1 cellular context compared by ENCODE assay signal in the genomic region with DNA sequence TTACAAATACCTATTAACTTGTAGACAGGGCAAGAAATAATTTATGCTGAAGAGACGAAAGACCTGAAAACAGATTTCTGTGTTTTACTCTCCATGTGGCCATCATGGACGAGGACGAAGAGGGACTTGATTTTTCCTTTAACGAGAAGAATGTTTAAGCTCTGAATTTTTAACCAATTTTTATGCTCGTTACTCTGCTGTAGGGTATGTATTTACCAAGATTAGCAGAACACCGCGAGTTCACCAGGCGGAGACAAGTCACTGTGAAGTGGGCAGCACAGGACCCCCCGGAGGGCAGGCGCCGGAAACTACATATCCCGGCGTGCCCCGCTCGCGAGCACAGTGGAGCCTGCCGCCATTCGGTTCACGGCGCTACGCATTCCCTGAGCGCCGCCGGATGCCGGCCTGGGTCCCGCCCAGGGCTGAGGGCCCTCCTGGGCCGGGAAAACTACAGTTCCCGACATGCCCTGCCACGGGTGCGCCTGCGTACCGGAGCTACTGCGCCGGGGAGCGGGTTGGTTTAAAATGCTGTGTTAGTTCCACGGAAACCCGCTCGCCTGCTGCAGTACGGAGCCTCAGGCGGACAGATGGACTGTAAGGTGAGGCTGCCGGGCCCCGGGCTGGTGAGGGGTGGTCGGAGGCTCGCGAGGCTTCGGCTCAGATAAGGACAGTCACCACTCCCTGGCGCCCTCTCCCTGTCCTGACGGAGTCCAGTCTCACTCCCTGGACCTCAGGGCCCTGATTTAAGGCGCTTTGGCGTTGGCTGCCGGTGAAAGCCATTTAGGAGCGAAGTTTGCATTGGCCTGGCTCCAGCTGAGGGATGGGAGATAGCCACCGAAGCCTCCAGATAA.
TF ChIP-seq lines count a peak whose summit lies in the region.

A gene (plus strand): TSS at position 536 of the 851 bp plus-strand sequence. CDS start 52 bp downstream, at position 588.

TF ChIP-seq in GM12878, 131 proteins besides CTCF, POLR2A, EP300 and RAD21 (continued from another document and continues in another):
- TF ChIP-seq, protein P1, sequence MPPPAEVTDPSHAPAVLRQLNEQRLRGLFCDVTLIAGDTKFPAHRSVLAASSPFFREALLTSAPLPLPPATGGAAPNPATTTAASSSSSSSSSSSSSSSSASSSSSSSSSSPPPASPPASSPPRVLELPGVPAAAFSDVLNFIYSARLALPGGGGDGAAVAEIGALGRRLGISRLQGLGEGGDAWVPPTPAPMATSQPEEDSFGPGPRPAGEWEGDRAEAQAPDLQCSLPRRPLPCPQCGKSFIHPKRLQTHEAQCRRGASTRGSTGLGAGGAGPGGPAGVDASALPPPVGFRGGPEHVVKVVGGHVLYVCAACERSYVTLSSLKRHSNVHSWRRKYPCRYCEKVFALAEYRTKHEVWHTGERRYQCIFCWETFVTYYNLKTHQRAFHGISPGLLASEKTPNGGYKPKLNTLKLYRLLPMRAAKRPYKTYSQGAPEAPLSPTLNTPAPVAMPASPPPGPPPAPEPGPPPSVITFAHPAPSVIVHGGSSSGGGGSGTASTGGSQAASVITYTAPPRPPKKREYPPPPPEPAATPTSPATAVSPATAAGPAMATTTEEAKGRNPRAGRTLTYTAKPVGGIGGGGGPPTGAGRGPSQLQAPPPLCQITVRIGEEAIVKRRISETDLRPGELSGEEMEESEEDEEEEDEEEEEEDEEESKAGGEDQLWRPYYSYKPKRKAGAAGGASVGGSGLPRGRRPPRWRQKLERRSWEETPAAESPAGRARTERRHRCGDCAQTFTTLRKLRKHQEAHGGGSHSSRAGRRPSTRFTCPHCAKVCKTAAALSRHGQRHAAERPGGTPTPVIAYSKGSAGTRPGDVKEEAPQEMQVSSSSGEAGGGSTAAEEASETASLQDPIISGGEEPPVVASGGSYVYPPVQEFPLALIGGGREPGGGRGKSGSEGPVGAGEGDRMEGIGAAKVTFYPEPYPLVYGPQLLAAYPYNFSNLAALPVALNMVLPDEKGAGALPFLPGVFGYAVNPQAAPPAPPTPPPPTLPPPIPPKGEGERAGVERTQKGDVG (CRISPR knock-in tag; IDR thresholded peaks at IDR 0.05), result no peak
- TF ChIP-seq, protein P2, sequence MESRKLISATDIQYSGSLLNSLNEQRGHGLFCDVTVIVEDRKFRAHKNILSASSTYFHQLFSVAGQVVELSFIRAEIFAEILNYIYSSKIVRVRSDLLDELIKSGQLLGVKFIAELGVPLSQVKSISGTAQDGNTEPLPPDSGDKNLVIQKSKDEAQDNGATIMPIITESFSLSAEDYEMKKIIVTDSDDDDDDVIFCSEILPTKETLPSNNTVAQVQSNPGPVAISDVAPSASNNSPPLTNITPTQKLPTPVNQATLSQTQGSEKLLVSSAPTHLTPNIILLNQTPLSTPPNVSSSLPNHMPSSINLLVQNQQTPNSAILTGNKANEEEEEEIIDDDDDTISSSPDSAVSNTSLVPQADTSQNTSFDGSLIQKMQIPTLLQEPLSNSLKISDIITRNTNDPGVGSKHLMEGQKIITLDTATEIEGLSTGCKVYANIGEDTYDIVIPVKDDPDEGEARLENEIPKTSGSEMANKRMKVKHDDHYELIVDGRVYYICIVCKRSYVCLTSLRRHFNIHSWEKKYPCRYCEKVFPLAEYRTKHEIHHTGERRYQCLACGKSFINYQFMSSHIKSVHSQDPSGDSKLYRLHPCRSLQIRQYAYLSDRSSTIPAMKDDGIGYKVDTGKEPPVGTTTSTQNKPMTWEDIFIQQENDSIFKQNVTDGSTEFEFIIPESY (IDR thresholded peaks at IDR 0.05), result 0 out of 2 replicates have a peak, but pooled peaks have one; percentile 17
- TF ChIP-seq JUND (IDR thresholded peaks at IDR 0.05; ENCODE audit: low read depth, low read length), result no peak
- TF ChIP-seq, protein P3, sequence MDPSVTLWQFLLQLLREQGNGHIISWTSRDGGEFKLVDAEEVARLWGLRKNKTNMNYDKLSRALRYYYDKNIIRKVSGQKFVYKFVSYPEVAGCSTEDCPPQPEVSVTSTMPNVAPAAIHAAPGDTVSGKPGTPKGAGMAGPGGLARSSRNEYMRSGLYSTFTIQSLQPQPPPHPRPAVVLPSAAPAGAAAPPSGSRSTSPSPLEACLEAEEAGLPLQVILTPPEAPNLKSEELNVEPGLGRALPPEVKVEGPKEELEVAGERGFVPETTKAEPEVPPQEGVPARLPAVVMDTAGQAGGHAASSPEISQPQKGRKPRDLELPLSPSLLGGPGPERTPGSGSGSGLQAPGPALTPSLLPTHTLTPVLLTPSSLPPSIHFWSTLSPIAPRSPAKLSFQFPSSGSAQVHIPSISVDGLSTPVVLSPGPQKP (IDR thresholded peaks at IDR 0.05; ENCODE audit: low read depth, low read length), result 0 out of 2 replicates have a peak, but pooled peaks have one; percentile 65
- peak; percentile 98 for TF ChIP-seq HCFC1 (IDR thresholded peaks at IDR 0.05; ENCODE audit: low read length)
- TF ChIP-seq ZNF274 (IDR thresholded peaks at IDR 0.05; ENCODE audit: insufficient read depth, insufficient read length), result no peak
- no peak for TF ChIP-seq NFYA (IDR thresholded peaks at IDR 0.05; ENCODE audit: borderline replicate concordance, low read depth, low read length)
- TF ChIP-seq CREM (IDR thresholded peaks at IDR 0.05; ENCODE audit: low read depth), result peak; percentile 98
- no peak for TF ChIP-seq MYC (IDR thresholded peaks at IDR 0.05; ENCODE audit: insufficient read depth, insufficient read length, insufficient replicate concordance, low read length, severe bottlenecking)
- TF ChIP-seq BACH1 (IDR thresholded peaks at IDR 0.05; ENCODE audit: borderline replicate concordance), result no peak
- no peak for TF ChIP-seq JUNB (IDR thresholded peaks at IDR 0.05)
- TF ChIP-seq RAD51 (IDR thresholded peaks at IDR 0.05), result no peak
- no peak for TF ChIP-seq ZNF217 (IDR thresholded peaks at IDR 0.05)
- TF ChIP-seq HDAC6 (IDR thresholded peaks at IDR 0.05; ENCODE audit: unreplicated experiment), result no peak
- TF ChIP-seq, protein P4, sequence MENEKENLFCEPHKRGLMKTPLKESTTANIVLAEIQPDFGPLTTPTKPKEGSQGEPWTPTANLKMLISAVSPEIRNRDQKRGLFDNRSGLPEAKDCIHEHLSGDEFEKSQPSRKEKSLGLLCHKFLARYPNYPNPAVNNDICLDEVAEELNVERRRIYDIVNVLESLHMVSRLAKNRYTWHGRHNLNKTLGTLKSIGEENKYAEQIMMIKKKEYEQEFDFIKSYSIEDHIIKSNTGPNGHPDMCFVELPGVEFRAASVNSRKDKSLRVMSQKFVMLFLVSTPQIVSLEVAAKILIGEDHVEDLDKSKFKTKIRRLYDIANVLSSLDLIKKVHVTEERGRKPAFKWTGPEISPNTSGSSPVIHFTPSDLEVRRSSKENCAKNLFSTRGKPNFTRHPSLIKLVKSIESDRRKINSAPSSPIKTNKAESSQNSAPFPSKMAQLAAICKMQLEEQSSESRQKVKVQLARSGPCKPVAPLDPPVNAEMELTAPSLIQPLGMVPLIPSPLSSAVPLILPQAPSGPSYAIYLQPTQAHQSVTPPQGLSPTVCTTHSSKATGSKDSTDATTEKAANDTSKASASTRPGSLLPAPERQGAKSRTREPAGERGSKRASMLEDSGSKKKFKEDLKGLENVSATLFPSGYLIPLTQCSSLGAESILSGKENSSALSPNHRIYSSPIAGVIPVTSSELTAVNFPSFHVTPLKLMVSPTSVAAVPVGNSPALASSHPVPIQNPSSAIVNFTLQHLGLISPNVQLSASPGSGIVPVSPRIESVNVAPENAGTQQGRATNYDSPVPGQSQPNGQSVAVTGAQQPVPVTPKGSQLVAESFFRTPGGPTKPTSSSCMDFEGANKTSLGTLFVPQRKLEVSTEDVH (IDR thresholded peaks at IDR 0.05; ENCODE audit: low read depth, partially characterized antibody), result no peak
- TF ChIP-seq STAT3 (IDR thresholded peaks at IDR 0.05; ENCODE audit: low read depth, low read length), result no peak
- TF ChIP-seq SIX5 (IDR thresholded peaks at IDR 0.05; ENCODE audit: low read depth, low read length, severe bottlenecking), result peak; percentile 96
- TF ChIP-seq, protein P5, sequence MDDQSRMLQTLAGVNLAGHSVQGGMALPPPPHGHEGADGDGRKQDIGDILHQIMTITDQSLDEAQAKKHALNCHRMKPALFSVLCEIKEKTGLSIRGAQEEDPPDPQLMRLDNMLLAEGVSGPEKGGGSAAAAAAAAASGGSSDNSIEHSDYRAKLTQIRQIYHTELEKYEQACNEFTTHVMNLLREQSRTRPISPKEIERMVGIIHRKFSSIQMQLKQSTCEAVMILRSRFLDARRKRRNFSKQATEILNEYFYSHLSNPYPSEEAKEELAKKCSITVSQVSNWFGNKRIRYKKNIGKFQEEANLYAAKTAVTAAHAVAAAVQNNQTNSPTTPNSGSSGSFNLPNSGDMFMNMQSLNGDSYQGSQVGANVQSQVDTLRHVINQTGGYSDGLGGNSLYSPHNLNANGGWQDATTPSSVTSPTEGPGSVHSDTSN (IDR thresholded peaks at IDR 0.05; ENCODE audit: insufficient replicate concordance, low read depth, low read length), result no peak
- TF ChIP-seq, protein P6, sequence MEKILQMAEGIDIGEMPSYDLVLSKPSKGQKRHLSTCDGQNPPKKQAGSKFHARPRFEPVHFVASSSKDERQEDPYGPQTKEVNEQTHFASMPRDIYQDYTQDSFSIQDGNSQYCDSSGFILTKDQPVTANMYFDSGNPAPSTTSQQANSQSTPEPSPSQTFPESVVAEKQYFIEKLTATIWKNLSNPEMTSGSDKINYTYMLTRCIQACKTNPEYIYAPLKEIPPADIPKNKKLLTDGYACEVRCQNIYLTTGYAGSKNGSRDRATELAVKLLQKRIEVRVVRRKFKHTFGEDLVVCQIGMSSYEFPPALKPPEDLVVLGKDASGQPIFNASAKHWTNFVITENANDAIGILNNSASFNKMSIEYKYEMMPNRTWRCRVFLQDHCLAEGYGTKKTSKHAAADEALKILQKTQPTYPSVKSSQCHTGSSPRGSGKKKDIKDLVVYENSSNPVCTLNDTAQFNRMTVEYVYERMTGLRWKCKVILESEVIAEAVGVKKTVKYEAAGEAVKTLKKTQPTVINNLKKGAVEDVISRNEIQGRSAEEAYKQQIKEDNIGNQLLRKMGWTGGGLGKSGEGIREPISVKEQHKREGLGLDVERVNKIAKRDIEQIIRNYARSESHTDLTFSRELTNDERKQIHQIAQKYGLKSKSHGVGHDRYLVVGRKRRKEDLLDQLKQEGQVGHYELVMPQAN (conservative IDR thresholded peaks at IDR 0.05), result peak; percentile 99
- TF ChIP-seq, protein P7, sequence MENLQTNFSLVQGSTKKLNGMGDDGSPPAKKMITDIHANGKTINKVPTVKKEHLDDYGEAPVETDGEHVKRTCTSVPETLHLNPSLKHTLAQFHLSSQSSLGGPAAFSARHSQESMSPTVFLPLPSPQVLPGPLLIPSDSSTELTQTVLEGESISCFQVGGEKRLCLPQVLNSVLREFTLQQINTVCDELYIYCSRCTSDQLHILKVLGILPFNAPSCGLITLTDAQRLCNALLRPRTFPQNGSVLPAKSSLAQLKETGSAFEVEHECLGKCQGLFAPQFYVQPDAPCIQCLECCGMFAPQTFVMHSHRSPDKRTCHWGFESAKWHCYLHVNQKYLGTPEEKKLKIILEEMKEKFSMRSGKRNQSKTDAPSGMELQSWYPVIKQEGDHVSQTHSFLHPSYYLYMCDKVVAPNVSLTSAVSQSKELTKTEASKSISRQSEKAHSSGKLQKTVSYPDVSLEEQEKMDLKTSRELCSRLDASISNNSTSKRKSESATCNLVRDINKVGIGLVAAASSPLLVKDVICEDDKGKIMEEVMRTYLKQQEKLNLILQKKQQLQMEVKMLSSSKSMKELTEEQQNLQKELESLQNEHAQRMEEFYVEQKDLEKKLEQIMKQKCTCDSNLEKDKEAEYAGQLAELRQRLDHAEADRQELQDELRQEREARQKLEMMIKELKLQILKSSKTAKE (IDR thresholded peaks at IDR 0.05; ENCODE audit: low read depth, poor library complexity, severe bottlenecking), result no peak
- TF ChIP-seq TAF1 (IDR thresholded peaks at IDR 0.05; ENCODE audit: borderline replicate concordance, low read depth, low read length), result no peak
- TF ChIP-seq SMARCA5 (IDR thresholded peaks at IDR 0.05), result no peak
- TF ChIP-seq EGR1 (IDR thresholded peaks at IDR 0.05; ENCODE audit: borderline replicate concordance in 1 of 2, low read depth in 2 of 2, low read length in 2 of 2), result peak in 1 of 2 experiments; percentile 57; a peak in 1 of 3 replicates
- TF ChIP-seq ZNF24 (IDR thresholded peaks at IDR 0.05), result no peak
- TF ChIP-seq, protein P8, sequence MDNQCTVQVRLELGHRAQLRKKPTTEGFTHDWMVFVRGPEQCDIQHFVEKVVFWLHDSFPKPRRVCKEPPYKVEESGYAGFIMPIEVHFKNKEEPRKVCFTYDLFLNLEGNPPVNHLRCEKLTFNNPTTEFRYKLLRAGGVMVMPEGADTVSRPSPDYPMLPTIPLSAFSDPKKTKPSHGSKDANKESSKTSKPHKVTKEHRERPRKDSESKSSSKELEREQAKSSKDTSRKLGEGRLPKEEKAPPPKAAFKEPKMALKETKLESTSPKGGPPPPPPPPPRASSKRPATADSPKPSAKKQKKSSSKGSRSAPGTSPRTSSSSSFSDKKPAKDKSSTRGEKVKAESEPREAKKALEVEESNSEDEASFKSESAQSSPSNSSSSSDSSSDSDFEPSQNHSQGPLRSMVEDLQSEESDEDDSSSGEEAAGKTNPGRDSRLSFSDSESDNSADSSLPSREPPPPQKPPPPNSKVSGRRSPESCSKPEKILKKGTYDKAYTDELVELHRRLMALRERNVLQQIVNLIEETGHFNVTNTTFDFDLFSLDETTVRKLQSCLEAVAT (IDR thresholded peaks at IDR 0.05), result peak; percentile 64
- TF ChIP-seq IKZF2 (IDR thresholded peaks at IDR 0.05), result no peak; a peak in 1 of 4 replicates
- TF ChIP-seq YBX1 (IDR thresholded peaks at IDR 0.05), result no peak
- TF ChIP-seq, protein P9, sequence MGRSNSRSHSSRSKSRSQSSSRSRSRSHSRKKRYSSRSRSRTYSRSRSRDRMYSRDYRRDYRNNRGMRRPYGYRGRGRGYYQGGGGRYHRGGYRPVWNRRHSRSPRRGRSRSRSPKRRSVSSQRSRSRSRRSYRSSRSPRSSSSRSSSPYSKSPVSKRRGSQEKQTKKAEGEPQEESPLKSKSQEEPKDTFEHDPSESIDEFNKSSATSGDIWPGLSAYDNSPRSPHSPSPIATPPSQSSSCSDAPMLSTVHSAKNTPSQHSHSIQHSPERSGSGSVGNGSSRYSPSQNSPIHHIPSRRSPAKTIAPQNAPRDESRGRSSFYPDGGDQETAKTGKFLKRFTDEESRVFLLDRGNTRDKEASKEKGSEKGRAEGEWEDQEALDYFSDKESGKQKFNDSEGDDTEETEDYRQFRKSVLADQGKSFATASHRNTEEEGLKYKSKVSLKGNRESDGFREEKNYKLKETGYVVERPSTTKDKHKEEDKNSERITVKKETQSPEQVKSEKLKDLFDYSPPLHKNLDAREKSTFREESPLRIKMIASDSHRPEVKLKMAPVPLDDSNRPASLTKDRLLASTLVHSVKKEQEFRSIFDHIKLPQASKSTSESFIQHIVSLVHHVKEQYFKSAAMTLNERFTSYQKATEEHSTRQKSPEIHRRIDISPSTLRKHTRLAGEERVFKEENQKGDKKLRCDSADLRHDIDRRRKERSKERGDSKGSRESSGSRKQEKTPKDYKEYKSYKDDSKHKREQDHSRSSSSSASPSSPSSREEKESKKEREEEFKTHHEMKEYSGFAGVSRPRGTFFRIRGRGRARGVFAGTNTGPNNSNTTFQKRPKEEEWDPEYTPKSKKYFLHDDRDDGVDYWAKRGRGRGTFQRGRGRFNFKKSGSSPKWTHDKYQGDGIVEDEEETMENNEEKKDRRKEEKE (IDR thresholded peaks at IDR 0.05), result no peak
- TF ChIP-seq, protein P10, sequence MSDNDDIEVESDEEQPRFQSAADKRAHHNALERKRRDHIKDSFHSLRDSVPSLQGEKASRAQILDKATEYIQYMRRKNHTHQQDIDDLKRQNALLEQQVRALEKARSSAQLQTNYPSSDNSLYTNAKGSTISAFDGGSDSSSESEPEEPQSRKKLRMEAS (IDR thresholded peaks at IDR 0.05; ENCODE audit: low read depth, low read length), result no peak; the same call in 1 of the 2 replicates
